1 cellular context compared by ENCODE assay signal in the genomic region with DNA sequence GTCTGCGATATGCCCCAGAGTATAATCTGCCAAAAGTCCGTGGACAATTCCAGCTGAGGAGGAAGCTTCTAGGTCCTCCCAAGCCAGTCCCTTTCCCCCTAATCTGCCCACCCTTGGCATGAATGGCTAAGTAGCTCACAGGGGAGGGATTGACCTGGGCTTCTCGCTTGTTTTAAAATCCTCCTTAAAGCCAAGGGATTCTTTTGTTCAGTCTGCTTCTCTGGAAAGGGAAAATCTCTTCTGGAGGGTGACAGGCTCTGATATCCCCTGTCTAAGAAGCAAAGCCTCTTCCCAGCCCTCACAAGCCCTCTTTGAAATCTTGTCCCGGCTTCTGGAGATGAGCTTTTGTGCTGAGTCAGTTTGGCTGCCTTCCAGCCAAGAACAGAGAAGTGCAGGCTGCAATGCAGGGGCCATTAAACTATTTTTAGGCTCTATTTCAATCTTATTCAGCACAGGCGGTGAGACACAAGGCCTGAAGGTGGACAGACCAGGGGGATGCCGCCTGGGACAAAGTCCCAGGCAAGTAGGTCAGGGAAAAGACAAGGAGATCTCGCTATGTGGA.
TF ChIP-seq lines count a peak whose summit lies in the region.

No MANE protein-coding gene starts in this region.

TF ChIP-seq in SK-N-SH, 30 proteins besides CTCF, POLR2A, EP300 and RAD21 (continued from another document):
- TF ChIP-seq PBX3 (IDR thresholded peaks at IDR 0.05), result no peak
